Comparison of ENCODE assay signal across 25 cellular contexts in genomic region chr6:168496139-168496840, GRCh38. TPM values are rescaled to one million over a fixed set of nuclear protein-coding genes. Genes with fewer than 3 reads are reported as not detected.
DNase-seq lines count a peak whose midpoint lies in the region; ATAC-seq and TF ChIP-seq lines count a peak whose summit lies in the region.
"Had no signal": no experiment of that assay in that cellular context is flagged by ENCODE, and none has a peak within 500 bp of the region (broad histone marks: within the 10 kb centered on the region; RNA-seq: fewer than 3 reads in every experiment).

No MANE protein-coding gene starts in this region.

- H3K4me3 ChIP-seq in hepatocyte (no peak overlapping the region), colonic mucosa (no peak overlapping the region)
- H3K4me3 ChIP-seq: HAP-1, MG63 had no signal

- H3K9me3 ChIP-seq in hepatocyte (ENCODE audit: low read depth) (no peaks in the 10 kb centered on the region), colonic mucosa (no peaks in the 10 kb centered on the region)
- H3K9me3 ChIP-seq: BE2C, HAP-1, MG63, SK-N-SH had no signal

- H3K36me3 ChIP-seq in hepatocyte (replicated peaks; ENCODE audit: insufficient read depth, low read depth) (no peaks in the 10 kb centered on the region), colonic mucosa (no peaks in the 10 kb centered on the region)
- H3K36me3 ChIP-seq: BE2C, HAP-1, MG63 had no signal

- H3K4me3 Mint-ChIP-seq in stimulated activated naive CD8-positive, alpha-beta T cell treated with anti-CD3 and anti-CD28 coated beads, Interleukin-15, amount 100 ng/mL, for 72 hours: no peak overlapping the region
- H3K4me3 Mint-ChIP-seq: CD14-positive monocyte; CD8-positive, alpha-beta memory T cell had no signal

- H3K79me2 ChIP-seq in hepatocyte: no peaks in the 10 kb centered on the region

- H3K9me2 ChIP-seq in hepatocyte (replicated peaks; ENCODE audit: insufficient read depth): no peaks in the 10 kb centered on the region
- H3K9me2 ChIP-seq: SK-N-SH had no signal

- no peaks in the 10 kb centered on the region for H3K9me3 Mint-ChIP-seq in stimulated activated naive CD8-positive, alpha-beta T cell treated with anti-CD3 and anti-CD28 coated beads, Interleukin-15, amount 100 ng/mL, for 72 hours

- intact Hi-C loops in posterior vena cava (cut with DNase I) (no loop called here), colonic mucosa (cut with DNase I) (no loop called here)

- H3K27me3 ChIP-seq in hepatocyte: peaks cover 10% of the 10 kb centered on the region
- H3K27me3 ChIP-seq in colonic mucosa: no peaks in the 10 kb centered on the region
- H3K27me3 ChIP-seq: BE2C, MG63 had no signal

- no peaks in the 10 kb centered on the region for H3K27me3 Mint-ChIP-seq in stimulated activated naive CD8-positive, alpha-beta T cell treated with anti-CD3 and anti-CD28 coated beads, Interleukin-15, amount 100 ng/mL, for 72 hours

- no peaks in the 10 kb centered on the region for H3K4me1 Mint-ChIP-seq in stimulated activated naive CD8-positive, alpha-beta T cell treated with anti-CD3 and anti-CD28 coated beads, Interleukin-15, amount 100 ng/mL, for 72 hours
- H3K4me1 Mint-ChIP-seq: CD14-positive monocyte; CD8-positive, alpha-beta memory T cell had no signal

- H3K4me1 ChIP-seq in hepatocyte (ENCODE audit: insufficient read depth) (peaks cover 9% of the 10 kb centered on the region), colonic mucosa (no peaks in the 10 kb centered on the region)
- H3K4me1 ChIP-seq: BE2C, HAP-1 had no signal

- no peak overlapping the region for H3K9ac ChIP-seq in colonic mucosa (ENCODE audit: low read depth in 2 of 2, low read length in 2 of 2)
- H3K9ac ChIP-seq: SK-N-SH had no signal

- no peak for DNase-seq in stimulated activated naive CD8-positive, alpha-beta T cell treated with anti-CD3 and anti-CD28 coated beads, Interleukin-15, amount 100 ng/mL, for 72 hours
- no peak for DNase-seq in stimulated activated naive CD8-positive, alpha-beta T cell treated with anti-CD3 and anti-CD28 coated beads, Interleukin-15, Interleukin-2, amounts not matched to agents 100 U/mL and 50 U/mL, for 24 hours
- no peak for DNase-seq in hepatocyte (ENCODE audit: low spot score)
- peak; percentile 70 for DNase-seq in posterior vena cava (ENCODE audit: low spot score)
- DNase-seq in nucleus accumbens (lab: John Stamatoyannopoulos, UW): no peak
- no peak for DNase-seq in colonic mucosa
- no peak for DNase-seq in NCI-H1436 treated with DMSO at 0.1 percent for 48 hours (lab: John Stamatoyannopoulos, UW)
- DNase-seq: 8988T; ACHN; BE2C; CD8-positive, alpha-beta memory T cell; DMS79; EL; GF-D8; KBM-7; MG63; NCI-H2029; NCI-H526; NCI-H82; NK-92 treated with Interleukin-12 subunit alpha and Interleukin-12 subunit beta, amount 100 ng/mL, for 24 hours; PC-3; SK-N-SH had no signal

- H3K27ac Mint-ChIP-seq in stimulated activated naive CD8-positive, alpha-beta T cell treated with anti-CD3 and anti-CD28 coated beads, Interleukin-15, amount 100 ng/mL, for 72 hours: no peak overlapping the region
- H3K27ac Mint-ChIP-seq: CD14-positive monocyte had no signal

- peak overlapping the region; percentile 42 for H3K4me2 ChIP-seq in hepatocyte
- H3K4me2 ChIP-seq: SK-N-SH had no signal

- H4K20me1 ChIP-seq in hepatocyte (ENCODE audit: insufficient read depth, poor library complexity, severe bottlenecking): no peaks in the 10 kb centered on the region

- TF ChIP-seq CTCF in hepatocyte (IDR thresholded peaks at IDR 0.05; ENCODE audit: poor library complexity) (no peak), colonic mucosa (IDR thresholded peaks at IDR 0.05) (no peak)

- H3K27ac ChIP-seq in hepatocyte: no peak overlapping the region
- no peak overlapping the region for H3K27ac ChIP-seq in colonic mucosa

- H2AFZ ChIP-seq in hepatocyte: no peak overlapping the region

- ATAC-seq in stimulated activated naive CD8-positive, alpha-beta T cell treated with anti-CD3 and anti-CD28 coated beads, Interleukin-15, amount 100 ng/mL, for 72 hours: peak; percentile 18
- no peak for ATAC-seq in stimulated activated naive CD8-positive, alpha-beta T cell treated with anti-CD3 and anti-CD28 coated beads, Interleukin-15, Interleukin-2, amounts not matched to agents 100 U/mL and 50 U/mL, for 24 hours
- ATAC-seq: PC-3 had no signal

- WGBS in hepatocyte (ENCODE audit: low lambda C conversion rate, missing lambda C conversion rate): 65% methylated on average over 16 of the region's 16 CpGs

RNA-seq across cellular contexts. Expression of gene SMOC2, which starts 55.3 kb away (rescaled TPM):
- total RNA-seq in hepatocyte (48.1 and 51.0 TPM in 2 replicates), posterior vena cava (100 to 1,000 TPM in 1 of 2 donors, 10 to 100 TPM in 1; 77.6 to 176 TPM), colonic mucosa (10 to 100 TPM; 25.6 to 29.6 TPM)
- polyA plus RNA-seq in hepatocyte: 77.6 and 88.7 TPM in 2 replicates
- total RNA-seq: CD8-positive, alpha-beta memory T cell; LHCN-M2; PC-3 had no signal
- polyA plus RNA-seq: CD14-positive monocyte; CD8-positive, alpha-beta memory T cell; SK-N-SH had no signal
